Comparison of ENCODE assay signal across 26 cellular contexts in genomic region chr22:30004101-30004500, GRCh38.
DNase-seq lines count a peak whose midpoint lies in the region; ATAC-seq and TF ChIP-seq lines count a peak whose summit lies in the region.
"Had no signal": no experiment of that assay in that cellular context is flagged by ENCODE, and none has a peak within 500 bp of the region (broad histone marks: within the 10 kb centered on the region; RNA-seq: fewer than 3 reads in every experiment).

No MANE protein-coding gene starts in this region.

- no peaks in the 10 kb centered on the region for H3K9me3 ChIP-seq in right cardiac atrium (ENCODE audit: control insufficient read depth, low read length)
- no peaks in the 10 kb centered on the region for H3K9me3 ChIP-seq in left ventricle myocardium inferior (replicated peaks)
- H3K9me3 ChIP-seq: upper lobe of right lung had no signal

- peaks cover 5% of the 10 kb centered on the region for H3K4me1 Mint-ChIP-seq in activated CD4-positive, alpha-beta T cell treated with anti-CD3 and anti-CD28 coated beads for 36 hours
- no peaks in the 10 kb centered on the region for H3K4me1 Mint-ChIP-seq in osteocyte (ENCODE audit: unreplicated experiment)

- TF ChIP-seq CTCF in left ventricle myocardium inferior (IDR thresholded peaks at IDR 0.05; ENCODE audit: borderline replicate concordance) = no peak
- TF ChIP-seq CTCF in osteocyte (IDR thresholded peaks at IDR 0.05) = no peak

- peaks cover 12% of the 10 kb centered on the region for H3K36me3 Mint-ChIP-seq in activated CD4-positive, alpha-beta T cell treated with anti-CD3 and anti-CD28 coated beads for 36 hours (ENCODE audit: low read depth)
- H3K36me3 Mint-ChIP-seq in osteocyte (ENCODE audit: unreplicated experiment) = peaks cover 28% of the 10 kb centered on the region
- H3K36me3 Mint-ChIP-seq: activated naive CD8-positive, alpha-beta T cell treated with anti-CD3 and anti-CD28 coated beads for 36 hours had no signal

- H3K4me1 ChIP-seq in right cardiac atrium (ENCODE audit: control insufficient read depth, insufficient read depth, low read length) (no peaks in the 10 kb centered on the region), left ventricle myocardium inferior (peaks cover 12% of the 10 kb centered on the region)
- H3K4me1 ChIP-seq: upper lobe of right lung had no signal

- 58% methylated on average over 1 of the region's 1 CpG for whole genome bisulfite sequencing in right cardiac atrium

- DNase-seq in right cardiac atrium (peak in 2 of 3 donors; percentile 49 to 55), left ventricle myocardium inferior (no peak), left lobe of liver (ENCODE audit: low spot score) (no peak), AML-193 (lab: John Stamatoyannopoulos, UW) (no peak), osteocyte (ENCODE audit: extremely low spot score, unreplicated experiment) (no peak)
- DNase-seq in activated CD4-positive, alpha-beta T cell treated with anti-CD3 and anti-CD28 coated beads for 36 hours = no peak
- DNase-seq: activated CD4-positive, alpha-beta T cell treated with anti-CD3 and anti-CD28 coated beads for 48 hours; activated CD8-positive, alpha-beta memory T cell treated with anti-CD3 and anti-CD28 coated beads for 24 hours; activated effector memory CD4-positive, alpha-beta T cell treated with anti-CD3 and anti-CD28 coated beads, Interleukin-2, amount 50 U/mL, for 16 hours; activated naive CD8-positive, alpha-beta T cell treated with anti-CD3 and anti-CD28 coated beads for 36 hours; activated T-cell treated with anti-CD3 and anti-CD28 coated beads for 4 hours; anterior cingulate cortex; CD8-positive, alpha-beta T cell; Karpas-422; MV-4-11; naive B cell; NCI-H1436; NCI-H2081 treated with DMSO at 0.1 percent for 48 hours; NCI-H2227 treated with DMSO at 0.1 percent for 48 hours; small intestine; stimulated activated naive CD8-positive, alpha-beta T cell treated with anti-CD3 and anti-CD28 coated beads, Interleukin-15, Interleukin-2, amounts not matched to agents 100 U/mL and 50 U/mL, for 24 hours; T1000; upper lobe of right lung had no signal

- POLR2A ChIA-PET in activated CD4-positive, alpha-beta T cell treated with anti-CD3 and anti-CD28 coated beads for 36 hours (lab: Charles Lee) = no interaction called here

- H3K27me3 Mint-ChIP-seq in activated CD4-positive, alpha-beta T cell treated with anti-CD3 and anti-CD28 coated beads for 36 hours = no peaks in the 10 kb centered on the region
- no peaks in the 10 kb centered on the region for H3K27me3 Mint-ChIP-seq in osteocyte (ENCODE audit: unreplicated experiment)
- H3K27me3 Mint-ChIP-seq: activated naive CD8-positive, alpha-beta T cell treated with anti-CD3 and anti-CD28 coated beads for 36 hours; naive B cell had no signal

- intact Hi-C loops in right cardiac atrium (cut with DNase I) = loop anchor here in 2 of 4 donors (10.0 kb wide), 2 partner anchors 239 to 369 kb away; partner anchors contain the start of genes UQCR10 (in 1 of the 2) and ZMAT5 (in 1 of the 2)
- intact Hi-C loops in left ventricle myocardium inferior (cut with micrococcal nuclease) = no loop called here
- intact Hi-C loops in activated CD4-positive, alpha-beta T cell treated with anti-CD3 and anti-CD28 coated beads for 36 hours (cut with DNase I, micrococcal nuclease) = loop anchor here (2.0 to 10.0 kb wide), 3 partner anchors 237 to 369 kb away; partner anchors contain the start of genes CABP7 (in 1 of the 2), UQCR10 (in 1 of the 2) and ZMAT5 (in 1 of the 2)

- H3K36me3 ChIP-seq in left ventricle myocardium inferior = peaks cover 73% of the 10 kb centered on the region

- H3K9me3 Mint-ChIP-seq in activated CD4-positive, alpha-beta T cell treated with anti-CD3 and anti-CD28 coated beads for 36 hours (ENCODE audit: low read depth) = no peaks in the 10 kb centered on the region
- H3K9me3 Mint-ChIP-seq in osteocyte (ENCODE audit: unreplicated experiment) = no peaks in the 10 kb centered on the region
- H3K9me3 Mint-ChIP-seq: activated naive CD8-positive, alpha-beta T cell treated with anti-CD3 and anti-CD28 coated beads for 36 hours; CD8-positive, alpha-beta T cell; mesothelial cell of epicardium; naive B cell had no signal

- H3K27me3 ChIP-seq in right cardiac atrium (ENCODE audit: control insufficient read depth, insufficient read depth) = no peaks in the 10 kb centered on the region
- no peaks in the 10 kb centered on the region for H3K27me3 ChIP-seq in left ventricle myocardium inferior (ENCODE audit: low read depth)
- H3K27me3 ChIP-seq: upper lobe of right lung had no signal

- no peak overlapping the region for H3K4me3 Mint-ChIP-seq in activated CD4-positive, alpha-beta T cell treated with anti-CD3 and anti-CD28 coated beads for 36 hours
- H3K4me3 Mint-ChIP-seq in osteocyte (ENCODE audit: unreplicated experiment) = no peak overlapping the region
- H3K4me3 Mint-ChIP-seq: activated naive CD8-positive, alpha-beta T cell treated with anti-CD3 and anti-CD28 coated beads for 36 hours; CD8-positive, alpha-beta T cell; mesothelial cell of epicardium; naive B cell had no signal

- H3K4me3 ChIP-seq in right cardiac atrium (ENCODE audit: low read length) (no peak overlapping the region), left ventricle myocardium inferior (no peak overlapping the region)
- H3K4me3 ChIP-seq: upper lobe of right lung had no signal

- ATAC-seq in right cardiac atrium (peak in 1 of 2 donors; percentile 30), SK-N-SH treated with all-trans-retinoic acid at 6 μM for 48 hours (peak; percentile 32), left lobe of liver (peak; percentile 83)
- no peak for ATAC-seq in activated CD4-positive, alpha-beta T cell treated with anti-CD3 and anti-CD28 coated beads for 36 hours
- ATAC-seq: CD8-positive, alpha-beta T cell; stimulated activated naive CD8-positive, alpha-beta T cell treated with anti-CD3 and anti-CD28 coated beads, Interleukin-15, Interleukin-2, amounts not matched to agents 100 U/mL and 50 U/mL, for 24 hours; upper lobe of right lung had no signal

- H3K27ac ChIP-seq in right cardiac atrium (ENCODE audit: low read length) (no peak overlapping the region), left ventricle myocardium inferior (replicated peaks) (no peak overlapping the region)
- H3K27ac ChIP-seq: upper lobe of right lung, WERI-Rb-1 had no signal

- CTCF ChIA-PET in activated CD4-positive, alpha-beta T cell treated with anti-CD3 and anti-CD28 coated beads for 36 hours (lab: Charles Lee) = interaction anchor here (0.6 to 3.5 kb wide), 12 partner anchors 9 to 368 kb away, joined by 3 to 18 read pairs (median 4); no protein-coding TSS in a partner anchor

- H3K27ac Mint-ChIP-seq in activated CD4-positive, alpha-beta T cell treated with anti-CD3 and anti-CD28 coated beads for 36 hours = no peak overlapping the region
- H3K27ac Mint-ChIP-seq in osteocyte (ENCODE audit: unreplicated experiment) = no peak overlapping the region
- H3K27ac Mint-ChIP-seq: activated naive CD8-positive, alpha-beta T cell treated with anti-CD3 and anti-CD28 coated beads for 36 hours; mesothelial cell of epicardium had no signal

TF ChIP-seq in SK-N-SH treated with all-trans-retinoic acid at 6 μM for 48 hours, 23 proteins besides CTCF, POLR2A, EP300 and RAD21:
- no peak for TF ChIP-seq PPARA (CRISPR knock-in tag; IDR thresholded peaks at IDR 0.05; ENCODE audit: borderline replicate concordance)
- TF ChIP-seq ISL1 (CRISPR knock-in tag; IDR thresholded peaks at IDR 0.05) = no peak
- no peak for TF ChIP-seq TCF4 (CRISPR knock-in tag; IDR thresholded peaks at IDR 0.05; ENCODE audit: borderline replicate concordance)
- no peak for TF ChIP-seq GLIS3 (CRISPR knock-in tag; IDR thresholded peaks at IDR 0.05)
- no peak for TF ChIP-seq CSDC2 (CRISPR knock-in tag; IDR thresholded peaks at IDR 0.05)
- TF ChIP-seq ZNF8 (CRISPR knock-in tag; IDR thresholded peaks at IDR 0.05) = no peak
- TF ChIP-seq ZFP30 (CRISPR knock-in tag; IDR thresholded peaks at IDR 0.05) = no peak
- TF ChIP-seq ZNF565 (CRISPR knock-in tag; conservative IDR thresholded peaks at IDR 0.05; ENCODE audit: low read depth) = no peak
- TF ChIP-seq TOX (CRISPR knock-in tag; IDR thresholded peaks at IDR 0.05; ENCODE audit: borderline replicate concordance) = no peak
- no peak for TF ChIP-seq ZFP3 (CRISPR knock-in tag; IDR thresholded peaks at IDR 0.05)
- no peak for TF ChIP-seq ZNF70 (CRISPR knock-in tag; IDR thresholded peaks at IDR 0.05)
- TF ChIP-seq RARB (CRISPR knock-in tag; IDR thresholded peaks at IDR 0.05) = no peak
- TF ChIP-seq ARNTL (CRISPR knock-in tag; IDR thresholded peaks at IDR 0.05; ENCODE audit: borderline replicate concordance, low read depth) = no peak
- TF ChIP-seq PATZ1 (CRISPR knock-in tag; IDR thresholded peaks at IDR 0.05; ENCODE audit: borderline replicate concordance) = no peak
- TF ChIP-seq ESRRG (CRISPR knock-in tag; IDR thresholded peaks at IDR 0.05) = no peak
- TF ChIP-seq CSRNP3 (CRISPR knock-in tag; IDR thresholded peaks at IDR 0.05) = no peak
- TF ChIP-seq ZC3H10 (CRISPR knock-in tag; IDR thresholded peaks at IDR 0.05) = no peak

Comparison
In these comparisons a context has a peak if more than half of its experiments do, and no peak if none do; other contexts are left out.
1. DNase-seq: peak in right cardiac atrium (2 of 3); none in left ventricle myocardium inferior (single experiment), left lobe of liver (single experiment), activated CD4-positive, alpha-beta T cell treated with anti-CD3 and anti-CD28 coated beads for 36 hours (single experiment), AML-193 (0 of 2) and osteocyte (single experiment).